In genomic region chr12:60259241-60259640, GRCh38 we compare ENCODE assay signal across 22 cellular contexts.
A peak's percentile ranks its signal among the peaks of the same experiment; 100 is the strongest.
DNase-seq lines count a peak whose midpoint lies in the region; ATAC-seq, FAIRE-seq and TF ChIP-seq lines count a peak whose summit lies in the region.
"Had no signal": no experiment of that assay in that cellular context is flagged by ENCODE, and none has a peak within 500 bp of the region (broad histone marks: within the 10 kb centered on the region; RNA-seq: fewer than 3 reads in every experiment).

No MANE protein-coding gene starts in this region.

- ATAC-seq in HG03039 (IDR thresholded peaks at IDR 0.05; ENCODE audit: unreplicated experiment), result no peak
- no peak for ATAC-seq in HG03521 (IDR thresholded peaks at IDR 0.05; ENCODE audit: unreplicated experiment)
- ATAC-seq: CD8-positive, alpha-beta T cell; GM23338; T-cell had no signal

- H3K4me1 ChIP-seq in PC-9 (replicated peaks; ENCODE audit: insufficient read depth), result no peaks in the 10 kb centered on the region
- H3K4me1 ChIP-seq: Peyer's patch, SJCRH30 had no signal

- 0 out of 2 replicates have a peak overlapping the region, but pooled peaks have one; percentile 3 for H2AFZ ChIP-seq in PC-9
- H2AFZ ChIP-seq: GM23338 had no signal

- no peak overlapping the region for H3K27ac ChIP-seq in PC-9
- H3K27ac ChIP-seq: Peyer's patch, SJCRH30 had no signal

- FAIRE-seq in islet of Langerhans (lab: Jason Lieb, UNC), result peak; percentile 56

- intact Hi-C loops in PC-9 (cut with micrococcal nuclease; ENCODE audit: unreplicated experiment), result no loop called here

- no peaks in the 10 kb centered on the region for H3K36me3 ChIP-seq in PC-9 (ENCODE audit: low read depth)
- H3K36me3 ChIP-seq: MG63, Peyer's patch, SJCRH30 had no signal

- CTCF ChIA-PET in PC-9 (lab: Charles Lee), result no interaction called here

- no peak overlapping the region for H3K4me2 ChIP-seq in PC-9
- H3K4me2 ChIP-seq: GM23338 had no signal

- H3F3A ChIP-seq in PC-9 (ENCODE audit: insufficient read depth, low read depth), result no peaks in the 10 kb centered on the region

- POLR2A ChIA-PET in PC-9 (lab: Charles Lee; ENCODE audit: unreplicated experiment), result interaction anchor here (0.6 kb wide), 1 partner anchor 395 kb away, joined by 6 read pairs; no protein-coding TSS in a partner anchor

- H3K27me3 ChIP-seq in PC-9 (ENCODE audit: insufficient read depth, low read depth), result no peaks in the 10 kb centered on the region
- H3K27me3 ChIP-seq: MG63, Peyer's patch, SJCRH30 had no signal

- H3K9me3 ChIP-seq in PC-9 (ENCODE audit: insufficient read depth, low read depth), result no peaks in the 10 kb centered on the region
- H3K9me3 ChIP-seq: MG63, Peyer's patch, SJCRH30 had no signal

- H4K20me1 ChIP-seq in PC-9 (ENCODE audit: insufficient read depth), result no peaks in the 10 kb centered on the region

- no peak for TF ChIP-seq CTCF in PC-9 (conservative IDR thresholded peaks at IDR 0.05)

- 0 out of 2 replicates have a peak, but pooled peaks cover 5% of the 10 kb centered on the region for H3K9me2 ChIP-seq in PC-9 (ENCODE audit: insufficient read depth)

- peak; percentile 64 for DNase-seq in DMS53 treated with DMSO at 0.1 percent for 48 hours (lab: John Stamatoyannopoulos, UW; ENCODE audit: unreplicated experiment)
- peak; percentile 40 to 49 for DNase-seq in NCI-H1930 (lab: John Stamatoyannopoulos, UW)
- DNase-seq in PC-9, result no peak
- DNase-seq in NCI-H2107 treated with DMSO at 0.1 percent for 48 hours (lab: John Stamatoyannopoulos, UW; ENCODE audit: unreplicated experiment), result no peak
- DNase-seq: AML-193; C1 segment of cervical spinal cord; CD8-positive, alpha-beta T cell; DMS153; GDM1; Karpas-422; MG63; NCI-H146; NCI-H2029 treated with DMSO at 0.1 percent for 48 hours; NCI-H69; NK-92 treated with Interleukin-12 subunit alpha and Interleukin-12 subunit beta, amount 100 ng/mL, for 24 hours; Peyer's patch; SJCRH30; T-cell had no signal

- no TSS peak for BruUV-seq in PC-9 (replicated peaks; lab: Mats Ljungman, UMichigan)

- H3K79me2 ChIP-seq in PC-9 (ENCODE audit: low read depth), result no peaks in the 10 kb centered on the region

- no peak overlapping the region for H3K4me3 ChIP-seq in PC-9
- H3K4me3 ChIP-seq: GM23338, MG63, Peyer's patch, SJCRH30 had no signal

Comparison
In these comparisons a context has a peak if more than half of its experiments do, and no peak if none do; other contexts are left out.
1. DNase-seq: peak in DMS53 treated with DMSO at 0.1 percent for 48 hours (single experiment) and NCI-H1930 (2 of 2); none in PC-9 (0 of 2) and NCI-H2107 treated with DMSO at 0.1 percent for 48 hours (single experiment).